ENCODE assay signal across 13 cellular contexts in genomic region chr2:46481541-46482193, GRCh38. TPM values are rescaled to one million over a fixed set of nuclear protein-coding genes. Genes with fewer than 3 reads are reported as not detected.
DNase-seq lines count a peak whose midpoint lies in the region; ATAC-seq and TF ChIP-seq lines count a peak whose summit lies in the region.
"Had no signal": no experiment of that assay in that cellular context is flagged by ENCODE, and none has a peak within 500 bp of the region (broad histone marks: within the 10 kb centered on the region; RNA-seq: fewer than 3 reads in every experiment).

No MANE protein-coding gene starts in this region.

- no peaks in the 10 kb centered on the region for H3K27me3 ChIP-seq in BJ (ENCODE audit: control insufficient read depth, insufficient read depth, low read length)
- H3K27me3 ChIP-seq: esophagus muscularis mucosa, testis had no signal

- CTCF ChIA-PET in BJ (lab: Yijun Ruan, JAX), result interaction anchor here (1.1 to 1.4 kb wide), 2 partner anchors 168 to 488 kb away, joined by 3 to 4 read pairs; no protein-coding TSS in a partner anchor

- no peaks in the 10 kb centered on the region for H3K36me3 ChIP-seq in BJ (ENCODE audit: control insufficient read depth, insufficient read depth, low read length)
- H3K36me3 ChIP-seq: esophagus muscularis mucosa had no signal

- DNase-seq in BJ (ENCODE audit: low read depth) (peak; percentile 81), HPDE6-E6E7 (ENCODE audit: extremely low spot score) (peak; percentile 23), SHP77 (lab: John Stamatoyannopoulos, UW) (peak; percentile 42 to 67), glomerular visceral epithelial cell (ENCODE audit: extremely low spot score) (peak; percentile 65), mesenteric fat pad (ENCODE audit: low spot score) (no peak), coronary artery (ENCODE audit: low spot score) (no peak), Kasumi-1 (lab: John Stamatoyannopoulos, UW) (no peak)
- DNase-seq: activated effector memory CD4-positive, alpha-beta T cell treated with Interleukin-2 at 50 U/mL for 16 hours; DMS 273 treated with DMSO at 0.1 percent for 48 hours; testis had no signal

- no peak for ATAC-seq in GM21529 (IDR thresholded peaks at IDR 0.05; ENCODE audit: unreplicated experiment)

- POLR2A ChIA-PET in BJ (lab: Charles Lee), result interaction anchor here (0.7 kb wide), 1 partner anchor 31 kb away, joined by 3 read pairs; no protein-coding TSS in a partner anchor

- no peak overlapping the region for H3K4me3 ChIP-seq in BJ (ENCODE audit: low read depth, low read length)
- no peak overlapping the region for H3K4me3 ChIP-seq in coronary artery
- H3K4me3 ChIP-seq: esophagus muscularis mucosa, testis had no signal

- no peak overlapping the region for H3K27ac ChIP-seq in coronary artery
- H3K27ac ChIP-seq: esophagus muscularis mucosa, testis had no signal

- TF ChIP-seq CTCF in BJ (IDR thresholded peaks at IDR 0.05; ENCODE audit: insufficient read depth, low read depth, low read length) (no peak), coronary artery (IDR thresholded peaks at IDR 0.05) (no peak)

RNA-seq across cellular contexts. Expression of gene TMEM247, which starts 2.3 kb away (rescaled TPM):
- polyA plus RNA-seq in BJ (2011; rRNA removed), result not detected in 2 replicates
- not detected in 2 replicates for polyA minus RNA-seq in BJ (2011; rRNA and poly(A)+ RNA removed)
- not detected for total RNA-seq in mesenteric fat pad
- total RNA-seq: esophagus muscularis mucosa, mucosa of gallbladder had no signal

Comparison
In these comparisons a context has a peak if more than half of its experiments do, and no peak if none do; other contexts are left out.
1. DNase-seq: peak in BJ (single experiment), HPDE6-E6E7 (single experiment), SHP77 (2 of 2) and glomerular visceral epithelial cell (single experiment); none in mesenteric fat pad (single experiment), coronary artery (single experiment) and Kasumi-1 (0 of 2).